Comparison of ENCODE assay signal across 1 cellular context in genomic region chr3:38232701-38233100, GRCh38.
TF ChIP-seq lines count a peak whose summit lies in the region.

No MANE protein-coding gene starts in this region.

TF ChIP-seq in GM12878, 131 proteins besides CTCF, POLR2A, EP300 and RAD21 (continued from another document):
- TF ChIP-seq ESRRA (IDR thresholded peaks at IDR 0.05; ENCODE audit: low read length), result no peak
- TF ChIP-seq IKZF2 (IDR thresholded peaks at IDR 0.05), result peak in 1 of 2 experiments; percentile 16; a peak in 1 of 4 replicates
- TF ChIP-seq MTA2 (IDR thresholded peaks at IDR 0.05; ENCODE audit: low read depth), result peak; percentile 77; the same call in 1 of the 2 replicates
- no peak for TF ChIP-seq TAF1 (IDR thresholded peaks at IDR 0.05; ENCODE audit: borderline replicate concordance, low read depth, low read length)
